22 cellular contexts compared by ENCODE assay signal in the genomic region with DNA sequence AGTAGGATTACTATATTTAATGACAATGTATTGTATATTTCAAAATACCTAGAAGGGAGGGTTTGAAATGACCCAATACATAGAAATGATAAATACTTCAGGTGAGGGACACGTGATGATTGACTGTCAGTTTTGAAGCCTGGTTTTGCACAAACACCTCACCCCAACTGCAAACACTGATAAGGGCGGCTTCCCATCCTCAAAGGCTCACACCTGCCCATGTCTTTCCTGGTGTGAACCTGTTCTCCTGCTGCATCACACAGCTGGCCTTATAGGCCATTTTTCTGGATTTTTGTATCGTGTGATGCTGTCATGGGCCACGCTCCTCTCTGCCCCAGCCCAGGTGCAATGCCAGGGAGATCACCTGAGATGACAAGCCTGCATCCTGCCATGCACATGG.
"Had no signal": no experiment of that assay in that cellular context is flagged by ENCODE, and none has a peak within 500 bp of the region (broad histone marks: within the 10 kb centered on the region; RNA-seq: fewer than 3 reads in every experiment).

No MANE protein-coding gene starts in this region.

- FAIRE-seq: RCC 7860 had no signal

- DNase-seq: KBM-7, MV-4-11, NCI-H1048, NCI-H1105, NCI-H1417, NCI-H146, NCI-H187, NCI-H2029, NCI-H2081 treated with DMSO at 0.1 percent for 48 hours, NCI-H2171, NCI-H226, NCI-H446, NCI-H510A, NCI-H524 treated with DMSO at 0.1 percent for 48 hours, NCI-H69, NCI-H774, Right ventricle myocardium superior, RPMI8226, SIG-M5 had no signal

- H3K27ac ChIP-seq: SJSA1, SK-N-MC had no signal

- H3K27me3 ChIP-seq: SJSA1 had no signal

- H3K4me3 ChIP-seq: SJSA1, SK-N-MC had no signal

- H3K36me3 ChIP-seq: SJSA1 had no signal

- H3K9me3 ChIP-seq: SJSA1 had no signal
